ENCODE assay signal across 6 cellular contexts in the genomic region with DNA sequence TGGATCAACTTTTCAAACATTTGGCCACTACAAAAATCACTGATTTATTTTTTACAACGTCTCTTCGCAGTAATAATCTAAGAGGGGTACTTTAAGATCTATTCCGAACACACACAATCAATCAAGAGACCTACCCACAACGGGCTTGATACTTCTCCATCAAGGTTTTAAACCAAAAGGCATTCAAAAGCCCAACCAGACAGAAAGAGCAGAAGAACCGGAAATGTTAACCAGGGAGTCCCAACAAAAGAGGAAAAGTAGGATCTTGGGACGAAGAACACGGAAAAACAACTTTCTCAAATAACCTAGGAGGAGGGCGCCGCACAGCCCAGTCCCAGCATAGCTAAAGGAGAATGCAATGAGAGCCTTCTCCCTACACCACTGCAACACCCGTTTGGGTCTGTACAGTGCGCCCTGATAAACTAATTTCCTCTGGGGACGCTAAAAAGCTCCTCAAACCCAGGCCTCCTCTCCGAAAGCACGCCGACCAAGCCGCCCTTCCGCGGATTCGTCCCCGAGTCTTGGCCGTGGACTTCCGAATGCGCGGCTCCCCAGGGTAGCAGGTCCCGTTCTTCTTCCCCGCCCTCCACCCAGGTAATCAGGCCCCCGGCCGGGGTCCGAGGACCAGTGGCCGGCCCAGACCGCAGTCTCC. TPM values are rescaled to one million over a fixed set of nuclear protein-coding genes. Genes with fewer than 3 reads are reported as not detected.
A peak's percentile ranks its signal among the peaks of the same experiment; 100 is the strongest.
DNase-seq lines count a peak whose midpoint lies in the region; ATAC-seq, FAIRE-seq and TF ChIP-seq lines count a peak whose summit lies in the region.

No MANE protein-coding gene starts in this region.

- no peak for FAIRE-seq in RCC 7860 (lab: Jason Lieb, UNC)

- H3K27ac Mint-ChIP-seq in brain (peak overlapping the region; percentile 80 to 100 (median 92)), nephron progenitor cell (peak overlapping the region; percentile 25)

- TF ChIP-seq CTCF in GM12875 (IDR thresholded peaks at IDR 0.05; ENCODE audit: borderline replicate concordance, insufficient read depth, low read depth, low read length) (no peak), brain (conservative IDR thresholded peaks at IDR 0.05) (no peak), nephron progenitor cell (IDR thresholded peaks at IDR 0.05) (no peak)

- peaks cover 48% of the 10 kb centered on the region for H3K4me1 Mint-ChIP-seq in brain
- H3K4me1 Mint-ChIP-seq in nephron progenitor cell = peaks cover 48% of the 10 kb centered on the region

- DNase-seq in nephron progenitor cell = no peak
- no peak for DNase-seq in RCC 7860 (ENCODE audit: low spot score)

- H3K9me3 Mint-ChIP-seq in brain (peaks cover 0 to 3% (median 0%) of the 10 kb centered on the region in 5 experiments), nephron progenitor cell (no peaks in the 10 kb centered on the region)

- peaks cover 37% of the 10 kb centered on the region for H3K36me3 Mint-ChIP-seq in brain
- H3K36me3 Mint-ChIP-seq in nephron progenitor cell (ENCODE audit: low read depth) = peaks cover 36% of the 10 kb centered on the region

- ATAC-seq in HG03108 (IDR thresholded peaks at IDR 0.05; ENCODE audit: unreplicated experiment) (peak; percentile 15), GM21825 (IDR thresholded peaks at IDR 0.05; ENCODE audit: unreplicated experiment) (no peak)

- peak overlapping the region; percentile 96 for H3K4me3 ChIP-seq in GM12875 (ENCODE audit: low read depth, low read length)

- peak overlapping the region; percentile 86 to 99 (median 94) for H3K4me3 Mint-ChIP-seq in brain
- peak overlapping the region; percentile 93 for H3K4me3 Mint-ChIP-seq in nephron progenitor cell

- H3K27me3 Mint-ChIP-seq in brain (peaks cover 8% of the 10 kb centered on the region), nephron progenitor cell (ENCODE audit: low read depth, poor library complexity) (peaks cover 3% of the 10 kb centered on the region)

RNA-seq across cellular contexts. Expression of a gene that starts 0.6 kb away (rescaled TPM):
- 808 TPM for polyA plus RNA-seq in brain (ENCODE audit: insufficient read depth, low read depth, low replicate concordance)

RNA-seq across cellular contexts. Expression of a gene that starts 7.1 kb away (rescaled TPM):
- 0.41 TPM for polyA plus RNA-seq in brain (ENCODE audit: insufficient read depth, low read depth, low replicate concordance)

RNA-seq across cellular contexts. Expression of a gene that starts 18.7 kb away (rescaled TPM):
- 13.5 TPM for polyA plus RNA-seq in brain (ENCODE audit: insufficient read depth, low read depth, low replicate concordance)

RNA-seq across cellular contexts. Expression of a gene that starts 37.0 kb away (rescaled TPM):
- polyA plus RNA-seq in brain (ENCODE audit: insufficient read depth, low read depth, low replicate concordance) = 68.0 TPM

RNA-seq across cellular contexts. Expression of a gene that starts 45.2 kb away (rescaled TPM):
- polyA plus RNA-seq in brain (ENCODE audit: insufficient read depth, low read depth, low replicate concordance) = not detected
